Comparison of ENCODE assay signal across 8 cellular contexts in the genomic region with DNA sequence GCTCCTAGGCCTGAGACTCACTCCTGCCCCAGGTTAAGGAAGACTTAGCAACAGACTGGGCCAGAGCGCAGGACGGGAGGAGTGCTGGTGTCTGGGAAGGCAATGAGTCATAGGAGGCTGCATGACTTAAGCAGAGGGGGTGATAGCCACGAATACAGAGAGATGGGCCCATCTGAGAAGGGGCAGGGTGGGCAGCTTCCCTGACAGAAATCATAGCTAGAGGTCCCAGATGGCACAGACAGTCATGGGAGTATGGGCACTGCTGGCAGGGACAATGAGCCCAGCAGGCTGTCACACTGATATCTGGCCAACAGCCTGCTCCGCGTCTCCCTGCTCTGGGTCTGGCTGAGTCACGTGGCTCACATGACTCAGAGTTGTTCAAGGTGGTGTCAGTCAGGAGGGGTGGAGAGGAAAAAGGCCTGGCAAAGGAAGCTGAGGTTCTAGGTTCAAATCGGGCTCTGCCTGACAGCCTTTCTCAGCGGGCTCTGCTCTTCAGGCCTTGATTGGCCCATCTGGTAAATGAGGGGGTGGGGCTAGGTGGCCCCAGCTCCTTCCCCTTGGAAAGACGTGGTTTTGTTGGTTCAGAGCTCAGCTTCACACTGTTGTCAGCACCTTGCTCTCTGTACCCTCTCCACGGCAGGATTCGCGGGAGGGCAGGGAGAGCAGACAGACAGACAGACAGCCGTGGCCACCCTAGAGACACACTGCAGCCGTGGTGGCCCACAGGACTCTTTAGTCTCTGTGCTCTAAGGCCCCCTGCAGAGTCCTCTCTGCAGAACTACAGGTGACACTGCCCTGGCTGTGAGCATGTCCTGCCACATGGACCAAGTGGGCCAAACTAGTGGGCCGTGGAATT. TPM values are rescaled to one million over a fixed set of nuclear protein-coding genes. Genes with fewer than 3 reads are reported as not detected.
DNase-seq lines count a peak whose midpoint lies in the region; ATAC-seq and TF ChIP-seq lines count a peak whose summit lies in the region.

No MANE protein-coding gene starts in this region.

- BruUV-seq in mammary epithelial cell (replicated peaks; lab: Mats Ljungman, UMichigan) = no TSS peak

- ATAC-seq in HG02763 (IDR thresholded peaks at IDR 0.05; ENCODE audit: unreplicated experiment) (no peak), GM18520 (IDR thresholded peaks at IDR 0.05; ENCODE audit: unreplicated experiment) (no peak)

- H3K4me2 ChIP-seq in mammary epithelial cell (ENCODE audit: insufficient read depth, low read depth, low read length) (peak overlapping the region; percentile 72), Karpas-422 (ENCODE audit: low read depth, low read length, poor library complexity, severe bottlenecking) (no peak overlapping the region)

- TF ChIP-seq EP300 in suprapubic skin (IDR thresholded peaks at IDR 0.05) = no peak

- peaks cover 10% of the 10 kb centered on the region for H3K36me3 ChIP-seq in mammary epithelial cell (ENCODE audit: insufficient read depth, low read length)
- H3K36me3 ChIP-seq in suprapubic skin = peaks cover 27% of the 10 kb centered on the region
- H3K36me3 ChIP-seq in Karpas-422 (ENCODE audit: insufficient read depth, low read length) = no peaks in the 10 kb centered on the region

- H3K4me1 ChIP-seq in mammary epithelial cell (ENCODE audit: insufficient read depth, low read length) = peaks cover 32% of the 10 kb centered on the region
- peaks cover 23% of the 10 kb centered on the region for H3K4me1 ChIP-seq in suprapubic skin
- no peaks in the 10 kb centered on the region for H3K4me1 ChIP-seq in Karpas-422 (ENCODE audit: low read length)

- DNase-seq in COR-L47 (lab: John Stamatoyannopoulos, UW) = peak; percentile 49
- peak; percentile 24 for DNase-seq in NCI-H2171 (lab: John Stamatoyannopoulos, UW)
- DNase-seq in mammary epithelial cell = peak; percentile 95
- peak; percentile 97 for DNase-seq in kidney glomerular epithelial cell (lab: John Stamatoyannopoulos, UW)
- DNase-seq in suprapubic skin (ENCODE audit: low spot score in 2 of 2) = peak in 1 of 2 donors; percentile 72
- no peak for DNase-seq in Karpas-422

- CTCF ChIA-PET in mammary epithelial cell (lab: Charles Lee; ENCODE audit: low non-redundant PET) = interaction anchor here (0.6 to 1.3 kb wide), 4 partner anchors 16 to 171 kb away, joined by 3 to 5 read pairs (median 4); no protein-coding TSS in a partner anchor

- intact Hi-C loops in mammary epithelial cell (cut with micrococcal nuclease) = no loop called here

- H4K20me1 ChIP-seq in mammary epithelial cell (ENCODE audit: insufficient read depth, low read length) (no peaks in the 10 kb centered on the region), Karpas-422 (ENCODE audit: insufficient read depth, low read depth, low read length) (no peaks in the 10 kb centered on the region; the same call in 1 of the 2 replicates)

- no peak for TF ChIP-seq POLR2A in suprapubic skin (IDR thresholded peaks at IDR 0.05)

- H3K27ac ChIP-seq in mammary epithelial cell (ENCODE audit: insufficient read depth, low read depth, low read length) = peak overlapping the region; percentile 70
- H3K27ac ChIP-seq in suprapubic skin = peak overlapping the region; percentile 78
- H3K27ac ChIP-seq in Karpas-422 (ENCODE audit: low read length) = no peak overlapping the region

- H3K79me2 ChIP-seq in mammary epithelial cell (ENCODE audit: insufficient read depth, low read length) (no peaks in the 10 kb centered on the region), Karpas-422 (ENCODE audit: low read length) (no peaks in the 10 kb centered on the region)

- H3K4me3 ChIP-seq in mammary epithelial cell (replicated peaks in 1 of 3; ENCODE audit: insufficient read depth in 1 of 3, low read depth in 2 of 3, low read length in 3 of 3) = no peak overlapping the region
- peak overlapping the region; percentile 24 for H3K4me3 ChIP-seq in suprapubic skin
- H3K4me3 ChIP-seq in Karpas-422 (ENCODE audit: low read length) = no peak overlapping the region

- H3K9me3 ChIP-seq in mammary epithelial cell (replicated peaks; ENCODE audit: insufficient read depth, low read length) (no peaks in the 10 kb centered on the region), suprapubic skin (no peaks in the 10 kb centered on the region), Karpas-422 (ENCODE audit: low read length) (no peaks in the 10 kb centered on the region)

- dilution Hi-C loops in mammary epithelial cell (cut with HindIII; ENCODE audit: low sequenced_read_pairs) = no loop called here

- H3K27me3 ChIP-seq in mammary epithelial cell (ENCODE audit: insufficient read depth, low read length) = no peaks in the 10 kb centered on the region
- H3K27me3 ChIP-seq in suprapubic skin = no peaks in the 10 kb centered on the region
- H3K27me3 ChIP-seq in Karpas-422 (ENCODE audit: low read length) = no peaks in the 10 kb centered on the region

- H2AFZ ChIP-seq in mammary epithelial cell (ENCODE audit: low read depth, low read length) (peak overlapping the region; percentile 89), Karpas-422 (ENCODE audit: low read length) (no peak overlapping the region)

- in situ Hi-C loops in mammary epithelial cell (cut with MboI; ENCODE audit: low sequenced_read_pairs in 2 of 2) = no loop called here

- 32% methylated on average over 15 of the region's 15 CpGs for WGBS in mammary epithelial cell (ENCODE audit: low coverage, missing lambda C conversion rate)
- 42% methylated on average over 15 of the region's 15 CpGs for WGBS in suprapubic skin

- no peaks in the 10 kb centered on the region for H3K9me2 ChIP-seq in Karpas-422 (replicated peaks; ENCODE audit: insufficient read depth, low read length)

- H3K9ac ChIP-seq in mammary epithelial cell (ENCODE audit: insufficient read depth, low read length) = peak overlapping the region; percentile 24
- H3K9ac ChIP-seq in Karpas-422 (ENCODE audit: low read length) = no peak overlapping the region

- no peak for TF ChIP-seq CTCF in mammary epithelial cell (conservative IDR thresholded peaks at IDR 0.05 in 1 of 2, IDR thresholded peaks at IDR 0.05 in 1 of 2; ENCODE audit: extremely low read depth in 1 of 2, insufficient read depth in 1 of 2, low read depth in 1 of 2, low read length in 2 of 2)
- no peak for TF ChIP-seq CTCF in suprapubic skin (IDR thresholded peaks at IDR 0.05)

RNA-seq across cellular contexts. Expression of a gene that starts 47.8 kb away (rescaled TPM):
- not detected for total RNA-seq in mammary epithelial cell
- polyA plus RNA-seq in mammary epithelial cell = not detected
- polyA minus RNA-seq in mammary epithelial cell = not detected
- total RNA-seq in suprapubic skin = not detected
- not detected in 2 replicates for total RNA-seq in Karpas-422 (2014; rRNA removed; shearing (Covaris generic); ENCODE audit: low replicate concordance)
